In genomic region chr1:26788515-26788785, GRCh38 we compare ENCODE assay signal across 1 cellular context.
TF ChIP-seq lines count a peak whose summit lies in the region.

No MANE protein-coding gene starts in this region.

TF ChIP-seq in endothelial cell of umbilical vein, 7 proteins besides CTCF, POLR2A, EP300 and RAD21 (continued from another document):
- TF ChIP-seq MYC (IDR thresholded peaks at IDR 0.05; ENCODE audit: low read depth, low read length) (no peak), JUN (IDR thresholded peaks at IDR 0.05; ENCODE audit: borderline replicate concordance, insufficient read depth, insufficient read length, low read depth) (no peak), EZH2 (IDR thresholded peaks at IDR 0.05; ENCODE audit: borderline replicate concordance, low read depth, low read length, severe bottlenecking) (no peak), GATA2 (IDR thresholded peaks at IDR 0.05; ENCODE audit: insufficient read depth, insufficient read length, low read depth, low read length) (no peak), MAX (IDR thresholded peaks at IDR 0.05; ENCODE audit: insufficient read depth, insufficient read length) (no peak), FOS (IDR thresholded peaks at IDR 0.05; ENCODE audit: borderline replicate concordance, insufficient read depth, low read length) (no peak)
